In genomic region chr9:34899535-34900158, GRCh38 we compare ENCODE assay signal across 8 cellular contexts. TPM values are rescaled to one million over a fixed set of nuclear protein-coding genes. Genes with fewer than 3 reads are reported as not detected.
DNase-seq lines count a peak whose midpoint lies in the region; ATAC-seq and TF ChIP-seq lines count a peak whose summit lies in the region.

No MANE protein-coding gene starts in this region.

- H3K9me3 Mint-ChIP-seq in activated CD4-positive, alpha-beta T cell treated with anti-CD3 and anti-CD28 coated beads, Interleukin-2, amount 10 ng/mL, durations not matched to agents 7 days and 5 days = no peaks in the 10 kb centered on the region

- H3K27ac Mint-ChIP-seq in activated CD4-positive, alpha-beta T cell treated with anti-CD3 and anti-CD28 coated beads, Interleukin-2, amount 10 ng/mL, durations not matched to agents 7 days and 5 days = no peak overlapping the region

- H3K4me1 ChIP-seq in right lobe of liver = no peaks in the 10 kb centered on the region

- intact Hi-C loops in right lobe of liver (cut with DNase I) = loop anchor here in 1 of 2 donors (10.0 kb wide), 1 partner anchor 85 kb away; the partner anchor contains the start of gene DNAJB5

- POLR2A ChIA-PET in AG04449 (lab: Yijun Ruan, JAX) = interaction anchor here (1.1 kb wide), 3 partner anchors 95 to 197 kb away, joined by 3 to 7 read pairs (median 4); partner anchors contain the start of gene PIGO
- POLR2A ChIA-PET in activated CD4-positive, alpha-beta T cell treated with anti-CD3 and anti-CD28 coated beads, Interleukin-2, amount 10 ng/mL, durations not matched to agents 7 days and 5 days (lab: Charles Lee) = interaction anchor here (0.8 to 1.0 kb wide), 3 partner anchors 137 to 197 kb away, joined by 3 to 6 read pairs (median 3); no protein-coding TSS in a partner anchor

- TF ChIP-seq POLR2A in right lobe of liver (IDR thresholded peaks at IDR 0.05) = no peak

- no peak overlapping the region for H3K4me3 Mint-ChIP-seq in activated CD4-positive, alpha-beta T cell treated with anti-CD3 and anti-CD28 coated beads, Interleukin-2, amount 10 ng/mL, durations not matched to agents 7 days and 5 days

- DNase-seq in AG04449 (ENCODE audit: low read depth, low spot score) (no peak), NCI-H748 treated with DMSO at 0.1 percent for 48 hours (lab: John Stamatoyannopoulos, UW) (peak; percentile 75), dermis blood vessel endothelial cell (peak; percentile 87), right lobe of liver (peak; percentile 70 to 81 (median 76))
- peak; percentile 85 for DNase-seq in activated CD4-positive, alpha-beta T cell treated with anti-CD3 and anti-CD28 coated beads, Interleukin-2, amount 10 ng/mL, durations not matched to agents 7 days and 5 days
- peak; percentile 59 to 72 (median 72) for DNase-seq in stimulated activated CD4-positive, alpha-beta T cell treated with anti-CD3 and anti-CD28 coated beads, TNF-alpha, amount 100 ng/mL, for 4 hours (ENCODE audit: low read depth in 3 of 3)

- no peaks in the 10 kb centered on the region for H3K36me3 ChIP-seq in right lobe of liver

- no peaks in the 10 kb centered on the region for H3K27me3 ChIP-seq in right lobe of liver

- no peak overlapping the region for H3K27ac ChIP-seq in right lobe of liver

- no peaks in the 10 kb centered on the region for H3K4me1 Mint-ChIP-seq in activated CD4-positive, alpha-beta T cell treated with anti-CD3 and anti-CD28 coated beads, Interleukin-2, amount 10 ng/mL, durations not matched to agents 7 days and 5 days

- H3K9me3 ChIP-seq in right lobe of liver = no peaks in the 10 kb centered on the region

- H3K4me3 ChIP-seq in AG04449 (ENCODE audit: low read depth, low read length) = no peak overlapping the region
- H3K4me3 ChIP-seq in right lobe of liver = no peak overlapping the region

- WGBS in right lobe of liver (ENCODE audit: insufficient coverage, low coverage, low lambda C conversion rate, missing lambda C conversion rate) = 24% methylated on average over 4 of the region's 7 CpGs

- CTCF ChIA-PET in AG04449 (lab: Yijun Ruan, JAX) = interaction anchor here (0.5 to 7.6 kb wide), 66 partner anchors 9 to 655 kb away, joined by 3 to 209 read pairs (median 5); partner anchors contain the start of genes ATOSB, DNAJB5, FANCG and PIGO
- CTCF ChIA-PET in activated CD4-positive, alpha-beta T cell treated with anti-CD3 and anti-CD28 coated beads, Interleukin-2, amount 10 ng/mL, durations not matched to agents 7 days and 5 days (lab: Charles Lee) = interaction anchor here (0.8 to 3.1 kb wide), 23 partner anchors 8 to 704 kb away, joined by 3 to 25 read pairs (median 4); partner anchors contain the start of genes ATOSB, DNAJB5 and PIGO

- no peaks in the 10 kb centered on the region for H3K36me3 Mint-ChIP-seq in activated CD4-positive, alpha-beta T cell treated with anti-CD3 and anti-CD28 coated beads, Interleukin-2, amount 10 ng/mL, durations not matched to agents 7 days and 5 days (ENCODE audit: low read depth)

- TF ChIP-seq CTCF in AG04449 (IDR thresholded peaks at IDR 0.05; ENCODE audit: insufficient read depth, low read length, missing control alignments) = peak; percentile 83
- peak; percentile 83 to 88 (median 86) for TF ChIP-seq CTCF in right lobe of liver (IDR thresholded peaks at IDR 0.05)

- peaks cover 44% of the 10 kb centered on the region for H3K27me3 Mint-ChIP-seq in activated CD4-positive, alpha-beta T cell treated with anti-CD3 and anti-CD28 coated beads, Interleukin-2, amount 10 ng/mL, durations not matched to agents 7 days and 5 days

- ATAC-seq in GM18861 (IDR thresholded peaks at IDR 0.05; ENCODE audit: unreplicated experiment) (peak; percentile 67), HG03442 (IDR thresholded peaks at IDR 0.05; ENCODE audit: unreplicated experiment) (peak; percentile 81), right lobe of liver (peak; percentile 100)

RNA-seq across cellular contexts. Expression of gene PHF24, which starts 58.4 kb away (rescaled TPM):
- total RNA-seq in activated CD4-positive, alpha-beta T cell treated with anti-CD3 and anti-CD28 coated beads, Interleukin-2, amount 10 ng/mL, durations not matched to agents 7 days and 5 days = not detected
- total RNA-seq in dermis blood vessel endothelial cell = not detected in 2 replicates
- total RNA-seq in right lobe of liver = under 1 TPM in 2 of 6 experiments, not detected in 4; 0.04 to 0.06 TPM
